ENCODE assay signal across 17 cellular contexts in genomic region chr5:127521138-127521770, GRCh38.
"Had no signal": no experiment of that assay in that cellular context is flagged by ENCODE, and none has a peak within 500 bp of the region (broad histone marks: within the 10 kb centered on the region; RNA-seq: fewer than 3 reads in every experiment).

No MANE protein-coding gene starts in this region.

- H3K4me3 ChIP-seq: ovary, sigmoid colon, thoracic aorta had no signal

- H3K27me3 ChIP-seq: ovary, sigmoid colon had no signal

- H3K36me3 ChIP-seq: ovary had no signal

- ATAC-seq: activated CD4-positive, alpha-beta T cell treated with anti-CD3 and anti-CD28 coated beads for 36 hours; left lobe of liver; stimulated activated naive B cell treated with anti-CD40 and anti-IgM and Interleukin-4, amounts not matched to agents 10 μg/mL and 1 μg/mL and 100 μg/mL, for 72 hours; WTC11 had no signal

- DNase-seq: activated CD4-positive, alpha-beta T cell treated with anti-CD3 and anti-CD28 coated beads for 36 hours; activated CD4-positive, alpha-beta T cell treated with anti-CD3 and anti-CD28 coated beads, Interleukin-2, amount 50 U/mL, for 48 hours; amniotic stem cell; erythroblast; head of caudate nucleus; kidney; ovary; sigmoid colon; stimulated activated naive B cell treated with anti-CD40 and anti-IgM and Interleukin-4, amounts not matched to agents 10 μg/mL and 1 μg/mL and 100 μg/mL, for 72 hours; T-helper 2 cell had no signal

- H3K27ac Mint-ChIP-seq: activated CD4-positive, alpha-beta T cell treated with anti-CD3 and anti-CD28 coated beads for 36 hours; activated naive CD8-positive, alpha-beta T cell; mesothelial cell of epicardium; stimulated activated naive B cell treated with anti-CD40 and anti-IgM and Interleukin-4, amounts not matched to agents 10 μg/mL and 1 μg/mL and 100 μg/mL, for 72 hours; WTC11 had no signal

- H3K27me3 Mint-ChIP-seq: activated CD4-positive, alpha-beta T cell treated with anti-CD3 and anti-CD28 coated beads for 36 hours; activated naive CD8-positive, alpha-beta T cell; stimulated activated naive B cell treated with anti-CD40 and anti-IgM and Interleukin-4, amounts not matched to agents 10 μg/mL and 1 μg/mL and 100 μg/mL, for 72 hours had no signal

- H3K9me3 ChIP-seq: ovary, thoracic aorta had no signal

- FAIRE-seq: colon, frontal cortex, kidney had no signal

- H3K4me3 Mint-ChIP-seq: activated CD4-positive, alpha-beta T cell treated with anti-CD3 and anti-CD28 coated beads for 36 hours; mesothelial cell of epicardium; stimulated activated naive B cell treated with anti-CD40 and anti-IgM and Interleukin-4, amounts not matched to agents 10 μg/mL and 1 μg/mL and 100 μg/mL, for 72 hours; WTC11 had no signal

- H3K27ac ChIP-seq: ovary, sigmoid colon, thoracic aorta had no signal
